Comparison of ENCODE assay signal across 23 cellular contexts in genomic region chr17:47707884-47708283, GRCh38. TPM values are rescaled to one million over a fixed set of nuclear protein-coding genes. Genes with fewer than 3 reads are reported as not detected.
DNase-seq lines count a peak whose midpoint lies in the region; ATAC-seq, FAIRE-seq and TF ChIP-seq lines count a peak whose summit lies in the region.
"Had no signal": no experiment of that assay in that cellular context is flagged by ENCODE, and none has a peak within 500 bp of the region (broad histone marks: within the 10 kb centered on the region; RNA-seq: fewer than 3 reads in every experiment).

No MANE protein-coding gene starts in this region.

- H3K27me3 ChIP-seq in endodermal cell (ENCODE audit: control insufficient read depth, insufficient read depth, low read length, poor library complexity, severe bottlenecking) (peaks cover 8% of the 10 kb centered on the region), osteoblast (ENCODE audit: insufficient read depth, low read length) (peaks cover 15% of the 10 kb centered on the region)

- H3K36me3 Mint-ChIP-seq in endodermal cell (ENCODE audit: low read depth) (peaks cover 6% of the 10 kb centered on the region), T-cell (peaks cover 12% of the 10 kb centered on the region)

- H3K27ac ChIP-seq in endodermal cell (ENCODE audit: low read depth, low read length) (no peak overlapping the region), osteoblast (ENCODE audit: low read depth, low read length) (no peak overlapping the region)
- H3K27ac ChIP-seq: parathyroid adenoma had no signal

- no peaks in the 10 kb centered on the region for H3K9me3 ChIP-seq in ES-I3 (ENCODE audit: control insufficient read depth, insufficient read depth, low read length)
- H3K9me3 ChIP-seq in endodermal cell (ENCODE audit: control insufficient read depth, low read length), result no peaks in the 10 kb centered on the region
- H3K9me3 ChIP-seq in osteoblast (ENCODE audit: low read depth, low read length), result no peaks in the 10 kb centered on the region
- H3K9me3 ChIP-seq: esophagus squamous epithelium had no signal

- no peak for ATAC-seq in T-cell (replicated peaks in 1 of 4)
- ATAC-seq: activated T-cell treated with anti-CD3 and anti-CD28 coated beads, Interleukin-2, amount 50 U/mL, for 72 hours; effector memory CD8-positive, alpha-beta T cell; GM12878 had no signal

- WGBS in endodermal cell (ENCODE audit: insufficient coverage in 1 of 2, insufficient read length in 1 of 2), 2 experiments, result 76 to 80% methylated on average over 2 to 3 of the region's 3 CpGs

- H3K4me3 Mint-ChIP-seq in endodermal cell (peak overlapping the region; percentile 29), T-cell (no peak overlapping the region)
- H3K4me3 Mint-ChIP-seq: activated naive CD8-positive, alpha-beta T cell treated with anti-CD3 and anti-CD28 coated beads for 36 hours; activated T-cell treated with anti-CD3 and anti-CD28 coated beads, Interleukin-2, amount 50 U/mL, for 72 hours had no signal

- POLR2A ChIA-PET in T-cell (lab: Charles Lee), result interaction anchor here in 1 of 2 donors (0.6 kb wide), 1 partner anchor 228 kb away, joined by 3 read pairs; no protein-coding TSS in a partner anchor

- no peaks in the 10 kb centered on the region for H3K9me3 Mint-ChIP-seq in endodermal cell
- H3K9me3 Mint-ChIP-seq in T-cell, result no peaks in the 10 kb centered on the region
- H3K9me3 Mint-ChIP-seq: activated naive CD8-positive, alpha-beta T cell treated with anti-CD3 and anti-CD28 coated beads for 36 hours; activated T-cell treated with anti-CD3 and anti-CD28 coated beads, Interleukin-2, amount 50 U/mL, for 72 hours; CD8-positive, alpha-beta memory T cell; effector memory CD8-positive, alpha-beta T cell had no signal

- peaks cover 33% of the 10 kb centered on the region for H4K20me1 ChIP-seq in osteoblast (ENCODE audit: insufficient read depth, low read length)

- H3K4me1 ChIP-seq in ES-I3 (ENCODE audit: insufficient read depth, low read length) (0 out of 2 replicates have a peak, but pooled peaks cover 4% of the 10 kb centered on the region), endodermal cell (ENCODE audit: control insufficient read depth, insufficient read depth, low read length) (peaks cover 5% of the 10 kb centered on the region), osteoblast (ENCODE audit: insufficient read depth, low read length) (peaks cover 9% of the 10 kb centered on the region)

- H3K4me1 Mint-ChIP-seq in endodermal cell (peaks cover 28% of the 10 kb centered on the region), T-cell (peaks cover 45 to 63% (median 56%) of the 10 kb centered on the region in 3 donors)

- no peak overlapping the region for H3K4me3 ChIP-seq in endodermal cell (ENCODE audit: low read length)
- no peak overlapping the region for H3K4me3 ChIP-seq in osteoblast (ENCODE audit: insufficient read depth, low read length)
- H3K4me3 ChIP-seq: GM12878 had no signal

- TF ChIP-seq CTCF in endodermal cell (conservative IDR thresholded peaks at IDR 0.05), result no peak
- no peak for TF ChIP-seq CTCF in osteoblast (IDR thresholded peaks at IDR 0.05; ENCODE audit: extremely low read depth, low read depth, low read length)

- CTCF ChIA-PET in T-cell (lab: Charles Lee), result interaction anchor here in 1 of 2 donors (0.6 kb wide), 1 partner anchor 8 kb away, joined by 4 read pairs; no protein-coding TSS in a partner anchor

- H2AFZ ChIP-seq in osteoblast (ENCODE audit: low read length), result no peak overlapping the region

- H3K27me3 Mint-ChIP-seq in endodermal cell (ENCODE audit: insufficient read depth) (peaks cover 28% of the 10 kb centered on the region), T-cell (no peaks in the 10 kb centered on the region)
- H3K27me3 Mint-ChIP-seq: activated naive CD8-positive, alpha-beta T cell treated with anti-CD3 and anti-CD28 coated beads for 36 hours; CD8-positive, alpha-beta memory T cell; effector memory CD8-positive, alpha-beta T cell had no signal

- H3K36me3 ChIP-seq in ES-I3 (ENCODE audit: insufficient read depth, low read length) (no peaks in the 10 kb centered on the region), endodermal cell (ENCODE audit: control insufficient read depth, insufficient read depth, low read length) (peaks cover 19% of the 10 kb centered on the region), osteoblast (ENCODE audit: insufficient read depth, low read length) (no peaks in the 10 kb centered on the region)

- DNase-seq in HTR-8/SVneo (ENCODE audit: insufficient read length, low spot score) (no peak), endodermal cell (no peak), osteoblast (ENCODE audit: insufficient read length, low spot score, missing footprints) (no peak), NCI-H510A treated with DMSO at 0.1 percent for 48 hours (lab: John Stamatoyannopoulos, UW) (no peak), NCI-H82 treated with DMSO at 0.1 percent for 48 hours (lab: John Stamatoyannopoulos, UW; ENCODE audit: unreplicated experiment) (no peak), T-cell (no peak)
- DNase-seq: activated CD4-positive, CD25-positive, alpha-beta regulatory T cell treated with anti-CD3 and anti-CD28 coated beads, Interleukin-2, amount 50 U/mL, for 72 hours; activated naive CD8-positive, alpha-beta T cell treated with anti-CD3 and anti-CD28 coated beads for 36 hours; activated T-cell treated with anti-CD3 and anti-CD28 coated beads, Interleukin-2, amount 50 U/mL, for 72 hours; CD8-positive, alpha-beta memory T cell; DMS53; effector memory CD8-positive, alpha-beta T cell; esophagus squamous epithelium; mesenchymal stem cell; NCI-H1092; NCI-H2029; NCI-H226; NCI-H774; SW 1271 had no signal

- H3K4me2 ChIP-seq in osteoblast (ENCODE audit: insufficient read depth, low read length), result peak overlapping the region; percentile 48

- H3K9ac ChIP-seq in ES-I3 (ENCODE audit: low read depth, low read length) (peak overlapping the region; percentile 47; the same call in 1 of the 2 replicates), endodermal cell (ENCODE audit: extremely low read depth, low read length, poor library complexity, severe bottlenecking) (no peak overlapping the region)
- H3K9ac ChIP-seq: parathyroid adenoma had no signal

- FAIRE-seq in HTR-8/SVneo (lab: Jason Lieb, UNC), result peak; percentile 58
- FAIRE-seq: GM12878 had no signal

- no peaks in the 10 kb centered on the region for H3K79me2 ChIP-seq in osteoblast (ENCODE audit: insufficient read depth, low read length)
- H3K79me2 ChIP-seq: parathyroid adenoma had no signal

- H3K27ac Mint-ChIP-seq in endodermal cell, result no peak overlapping the region
- no peak overlapping the region for H3K27ac Mint-ChIP-seq in T-cell

RNA-seq across cellular contexts. Expression of gene TBKBP1, which starts 13.9 kb away (rescaled TPM):
- total RNA-seq in endodermal cell (10 to 100 TPM; 14.5 to 22.9 TPM), osteoblast (11.8 and 11.9 TPM in 2 replicates), T-cell (10 to 100 TPM in 1 of 5 donors, 1 to 10 TPM in 4; 4.5 to 20.5 (median 7.2) TPM)
- polyA plus RNA-seq in endodermal cell (2013, experiment 1 of 2), result 17.3 TPM
- polyA plus RNA-seq in endodermal cell (2013, experiment 2 of 2), result 16.7 TPM

RNA-seq across cellular contexts. Expression of gene TBX21, which starts 25.2 kb away (rescaled TPM):
- total RNA-seq in endodermal cell (not detected), osteoblast (not detected in 2 replicates), T-cell (10 to 100 TPM in 4 of 5 donors, 1 to 10 TPM in 1; 7.9 to 37.3 (median 20.8) TPM)
- not detected for polyA plus RNA-seq in endodermal cell (2013, experiment 1 of 2)
- polyA plus RNA-seq in endodermal cell (2013, experiment 2 of 2), result not detected
- total RNA-seq: chondrocyte had no signal

RNA-seq across cellular contexts. Expression of gene KPNB1, which starts 58.2 kb away (rescaled TPM):
- total RNA-seq in endodermal cell, result 100 to 1,000 TPM; 452 to 500 TPM
- 347 TPM for polyA plus RNA-seq in endodermal cell (2013, experiment 1 of 2)
- 324 TPM for polyA plus RNA-seq in endodermal cell (2013, experiment 2 of 2)
- total RNA-seq in osteoblast, result 331 and 351 TPM in 2 replicates
- 100 to 1,000 TPM; 216 to 262 (median 240) TPM for total RNA-seq in T-cell
